ENCODE assay signal across 8 cellular contexts in genomic region chr19:44741841-44742352, GRCh38. TPM values are rescaled to one million over a fixed set of nuclear protein-coding genes. Genes with fewer than 3 reads are reported as not detected.
A peak's percentile ranks its signal among the peaks of the same experiment; 100 is the strongest.
DNase-seq lines count a peak whose midpoint lies in the region; ATAC-seq, FAIRE-seq and TF ChIP-seq lines count a peak whose summit lies in the region.

No MANE protein-coding gene starts in this region.

- WGBS in tibial nerve, 2 donors: 1% methylated on average over 5 to 13 of the region's 13 CpGs

- peak; percentile 91 to 99 for TF ChIP-seq EP300 in tibial nerve (IDR thresholded peaks at IDR 0.05)

- no peaks in the 10 kb centered on the region for H3K36me3 ChIP-seq in SJSA1
- H3K36me3 ChIP-seq in tibial nerve: no peaks in the 10 kb centered on the region

- ATAC-seq in GM21360 (IDR thresholded peaks at IDR 0.05; ENCODE audit: unreplicated experiment): no peak

- peak overlapping the region; percentile 87 for H3K27ac ChIP-seq in SJSA1
- peak overlapping the region; percentile 43 to 95 (median 80) for H3K27ac ChIP-seq in tibial nerve

- DNase-seq in CD1c-positive myeloid dendritic cell (ENCODE audit: extremely low spot score): peak; percentile 97
- DNase-seq in HTR-8/SVneo (ENCODE audit: insufficient read length, low spot score): peak; percentile 93
- peak; percentile 97 to 99 for DNase-seq in SJSA1 (ENCODE audit: low read depth in 1 of 2, low spot score in 2 of 2)
- DNase-seq in epidermal melanocyte (ENCODE audit: insufficient read length, low spot score): peak; percentile 82
- DNase-seq in mesenteric fat pad (ENCODE audit: low spot score): peak; percentile 98
- DNase-seq in tibial nerve (ENCODE audit: low spot score in 2 of 2): peak; percentile 95 to 98
- DNase-seq in HuH-7.5 (ENCODE audit: low spot score): no peak

- no peak for TF ChIP-seq POLR2A in tibial nerve (IDR thresholded peaks at IDR 0.05)

- peak; percentile 98 for FAIRE-seq in HTR-8/SVneo (lab: Jason Lieb, UNC)

- peak in 1 of 5 experiments; percentile 16 for TF ChIP-seq CTCF in tibial nerve (IDR thresholded peaks at IDR 0.05)

- H3K27me3 ChIP-seq in SJSA1 (replicated peaks) (no peaks in the 10 kb centered on the region), tibial nerve (no peaks in the 10 kb centered on the region)

- H3K9me3 ChIP-seq in SJSA1 (replicated peaks): no peaks in the 10 kb centered on the region
- H3K9me3 ChIP-seq in tibial nerve: no peaks in the 10 kb centered on the region

- H3K4me3 ChIP-seq in SJSA1: no peak overlapping the region
- H3K4me3 ChIP-seq in tibial nerve: no peak overlapping the region

- H3K4me1 ChIP-seq in SJSA1 (replicated peaks) (peaks cover 66% of the 10 kb centered on the region), tibial nerve (peaks cover 0 to 76% (median 39%) of the 10 kb centered on the region in 4 donors)

RNA-seq across cellular contexts. Expression of gene BCL3, which starts 6.6 kb away (rescaled TPM):
- 3.9 and 12.3 TPM in 2 replicates for total RNA-seq in SJSA1 (2014; rRNA removed; shearing (Covaris generic))
- total RNA-seq in mesenteric fat pad (73.8 TPM), tibial nerve (10 to 100 TPM; 10.3 to 37.8 (median 18.0) TPM)

RNA-seq across cellular contexts. Expression of gene CBLC, which starts 35.8 kb away (rescaled TPM):
- not detected in 2 replicates for total RNA-seq in SJSA1 (2014; rRNA removed; shearing (Covaris generic))
- total RNA-seq in mesenteric fat pad (not detected), tibial nerve (not detected)

RNA-seq across cellular contexts. Expression of gene CEACAM16, which starts 42.9 kb away (rescaled TPM):
- not detected in 2 replicates for total RNA-seq in SJSA1 (2014; rRNA removed; shearing (Covaris generic))
- total RNA-seq in mesenteric fat pad (not detected), tibial nerve (not detected)
